Comparison of ENCODE assay signal across 8 cellular contexts in the genomic region with DNA sequence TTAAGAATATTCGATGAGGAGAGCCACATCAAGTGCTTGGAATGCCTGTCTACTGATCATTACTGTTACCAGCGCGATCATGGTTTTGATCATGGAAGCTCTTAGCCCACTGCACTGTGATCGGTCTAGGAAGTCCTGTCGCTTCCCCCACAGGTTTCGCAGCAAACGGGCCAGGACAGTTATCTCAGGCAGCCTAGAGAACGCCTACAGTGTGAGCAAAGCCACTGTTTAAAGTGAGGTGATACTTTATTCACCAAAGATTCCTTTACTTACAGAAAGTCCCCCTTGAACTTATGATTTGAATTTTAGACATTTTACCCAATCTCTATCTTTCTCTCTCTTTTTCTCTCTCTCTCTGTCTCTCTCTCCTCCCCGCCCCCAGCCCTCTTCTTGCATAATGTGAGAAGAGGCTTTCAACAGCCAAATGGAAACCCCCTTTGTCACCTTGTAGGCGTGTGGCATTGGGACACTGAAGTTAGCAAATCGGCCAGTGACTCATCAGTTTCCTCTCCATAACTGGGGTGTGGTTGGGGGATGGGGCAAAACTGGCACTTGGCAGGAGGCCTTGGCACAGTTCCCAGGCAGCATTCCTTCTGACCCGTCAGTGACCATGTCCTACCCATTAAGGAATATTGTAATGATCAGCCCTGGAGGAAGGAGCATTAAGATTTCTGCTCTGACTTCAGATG.
DNase-seq lines count a peak whose midpoint lies in the region; ATAC-seq, FAIRE-seq and TF ChIP-seq lines count a peak whose summit lies in the region.

No MANE protein-coding gene starts in this region.

- H3K4me3 ChIP-seq in AG10803 (ENCODE audit: low read length), result no peak overlapping the region
- no peak overlapping the region for H3K4me3 ChIP-seq in RWPE2 (ENCODE audit: severe bottlenecking)
- H3K4me3 ChIP-seq in psoas muscle, result no peak overlapping the region
- no peak overlapping the region for H3K4me3 ChIP-seq in vagina

- H3K27ac ChIP-seq in RWPE2 (ENCODE audit: poor library complexity, severe bottlenecking), result peak overlapping the region; percentile 60
- H3K27ac ChIP-seq in psoas muscle, result peak overlapping the region; percentile 71
- H3K27ac ChIP-seq in vagina, result peak overlapping the region; percentile 56

- WGBS in psoas muscle, 3 donors, result 58 to 65% (median 60%) methylated on average over 12 of the region's 12 CpGs

- H3K27me3 ChIP-seq in RWPE2 (ENCODE audit: insufficient read depth, poor library complexity, severe bottlenecking), result no peaks in the 10 kb centered on the region
- no peaks in the 10 kb centered on the region for H3K27me3 ChIP-seq in psoas muscle (ENCODE audit: insufficient read depth in 3 of 3, low read length in 2 of 3)
- H3K27me3 ChIP-seq in vagina, result no peaks in the 10 kb centered on the region

- TF ChIP-seq CTCF in AG10803 (conservative IDR thresholded peaks at IDR 0.05; ENCODE audit: low read length), result no peak
- no peak for TF ChIP-seq CTCF in RWPE2 (IDR thresholded peaks at IDR 0.05; ENCODE audit: poor library complexity, severe bottlenecking)
- TF ChIP-seq CTCF in psoas muscle (IDR thresholded peaks at IDR 0.05), result no peak
- no peak for TF ChIP-seq CTCF in vagina (IDR thresholded peaks at IDR 0.05)

- ATAC-seq in GM19023 (IDR thresholded peaks at IDR 0.05; ENCODE audit: unreplicated experiment) (peak; percentile 73), HG03139 (IDR thresholded peaks at IDR 0.05; ENCODE audit: unreplicated experiment) (peak; percentile 46), RWPE2 (ENCODE audit: low read depth) (peak; percentile 64), psoas muscle (peak; percentile 71 to 77 (median 75))

- H3K36me3 ChIP-seq in RWPE2 (ENCODE audit: low read depth) (no peaks in the 10 kb centered on the region), psoas muscle (ENCODE audit: insufficient read depth in 1 of 2, low read depth in 1 of 2) (no peaks in the 10 kb centered on the region), vagina (no peaks in the 10 kb centered on the region)

- peaks cover 48% of the 10 kb centered on the region for H3K4me1 ChIP-seq in RWPE2 (ENCODE audit: insufficient read depth, poor library complexity, severe bottlenecking)
- peaks cover 15% of the 10 kb centered on the region for H3K4me1 ChIP-seq in psoas muscle
- H3K4me1 ChIP-seq in vagina, result peaks cover 72% of the 10 kb centered on the region

- DNase-seq in AG10803 (ENCODE audit: low read depth) (peak; percentile 95), RWPE2 (ENCODE audit: low spot score) (peak; percentile 93), frontal cortex (ENCODE audit: low spot score in 2 of 2) (peak; percentile 8 to 41), psoas muscle (peak; percentile 83 to 85), vagina (ENCODE audit: extremely low spot score in 2 of 2) (no peak)
- DNase-seq in activated effector memory CD4-positive, alpha-beta T cell treated with anti-CD3 and anti-CD28 coated beads, Interleukin-2, amount 50 U/mL, for 16 hours, result peak; percentile 93

- FAIRE-seq in frontal cortex (lab: Jason Lieb, UNC), result no peak

- no peak for TF ChIP-seq POLR2A in vagina (IDR thresholded peaks at IDR 0.05)

- intact Hi-C loops in psoas muscle (cut with DNase I), result no loop called here
- intact Hi-C loops in vagina (cut with DNase I), result no loop called here

- no peaks in the 10 kb centered on the region for H3K9me3 ChIP-seq in RWPE2 (ENCODE audit: severe bottlenecking)
- no peaks in the 10 kb centered on the region for H3K9me3 ChIP-seq in psoas muscle
- H3K9me3 ChIP-seq in vagina, result no peaks in the 10 kb centered on the region

Comparison
In these comparisons a context has a peak if more than half of its experiments do, and no peak if none do; other contexts are left out.
1. DNase-seq: peak in AG10803 (single experiment), RWPE2 (single experiment), activated effector memory CD4-positive, alpha-beta T cell treated with anti-CD3 and anti-CD28 coated beads, Interleukin-2, amount 50 U/mL, for 16 hours (single experiment), frontal cortex (2 of 2) and psoas muscle (2 of 2); none in vagina (0 of 2).
2. Peak in every context shown above with its lines, with median percentiles within 50 percentile points of each other: ATAC-seq and H3K27ac ChIP-seq.